Comparison of ENCODE assay signal across 1 cellular context in genomic region chr13:98954313-98954712, GRCh38.
TF ChIP-seq lines count a peak whose summit lies in the region.

No MANE protein-coding gene starts in this region.

TF ChIP-seq in H1, 55 proteins besides CTCF, POLR2A, EP300 and RAD21:
- TF ChIP-seq TBP (IDR thresholded peaks at IDR 0.05; ENCODE audit: low read depth, low read length), result 0 out of 2 replicates have a peak, but pooled peaks have one; percentile 16
- no peak for TF ChIP-seq SRF (IDR thresholded peaks at IDR 0.05; ENCODE audit: low read depth, low read length)
- TF ChIP-seq CREB1 (IDR thresholded peaks at IDR 0.05), result no peak
- no peak for TF ChIP-seq SIN3A (conservative IDR thresholded peaks at IDR 0.05 in 1 of 2, IDR thresholded peaks at IDR 0.05 in 1 of 2; ENCODE audit: low read depth in 1 of 2, low read length in 2 of 2)
- no peak for TF ChIP-seq MAFK (IDR thresholded peaks at IDR 0.05; ENCODE audit: low read depth, low read length)
- no peak for TF ChIP-seq POLR2AphosphoS5 (IDR thresholded peaks at IDR 0.05; ENCODE audit: low read depth, low read length)
- peak in 1 of 2 experiments; percentile 65; a peak in 1 of 4 replicates for TF ChIP-seq HDAC2 (IDR thresholded peaks at IDR 0.05; ENCODE audit: borderline replicate concordance in 1 of 2, low read depth in 2 of 2, low read length in 2 of 2)
- no peak for TF ChIP-seq BACH1 (IDR thresholded peaks at IDR 0.05; ENCODE audit: low read length)
- TF ChIP-seq BCL11A (IDR thresholded peaks at IDR 0.05; ENCODE audit: low read depth in 2 of 2, low read length in 2 of 2), result no peak
- peak; percentile 58 for TF ChIP-seq NANOG (IDR thresholded peaks at IDR 0.05; ENCODE audit: insufficient read depth, low read depth, low read length, poor library complexity, severe bottlenecking)
- TF ChIP-seq SUZ12 (IDR thresholded peaks at IDR 0.05; ENCODE audit: low read length), result no peak
- no peak for TF ChIP-seq SAP30 (IDR thresholded peaks at IDR 0.05; ENCODE audit: insufficient read depth, insufficient replicate concordance, low read length)
- TF ChIP-seq SP1 (IDR thresholded peaks at IDR 0.05; ENCODE audit: low read depth, low read length), result 0 out of 2 replicates have a peak, but pooled peaks have one; percentile 35
- TF ChIP-seq TAF1 (IDR thresholded peaks at IDR 0.05; ENCODE audit: low read depth, low read length), result no peak
- no peak for TF ChIP-seq E2F6 (IDR thresholded peaks at IDR 0.05)
- peak; percentile 61 for TF ChIP-seq TEAD4 (IDR thresholded peaks at IDR 0.05; ENCODE audit: low read depth, low read length)
- TF ChIP-seq ATF3 (IDR thresholded peaks at IDR 0.05; ENCODE audit: insufficient read depth, low read depth, low read length), result no peak
- TF ChIP-seq EZH2 (IDR thresholded peaks at IDR 0.05; ENCODE audit: low read depth, low read length, severe bottlenecking), result no peak
- TF ChIP-seq YY1 (IDR thresholded peaks at IDR 0.05; ENCODE audit: low read depth, low read length), result 0 out of 2 replicates have a peak, but pooled peaks have one; percentile 14
- TF ChIP-seq CHD1 (IDR thresholded peaks at IDR 0.05; ENCODE audit: low read depth, low read length), result no peak
- no peak for TF ChIP-seq KDM4A (IDR thresholded peaks at IDR 0.05; ENCODE audit: low read depth, low read length, severe bottlenecking)
- no peak for TF ChIP-seq RFX5 (IDR thresholded peaks at IDR 0.05; ENCODE audit: borderline replicate concordance, low read depth, low read length)
- no peak for TF ChIP-seq CBX8 (IDR thresholded peaks at IDR 0.05; ENCODE audit: borderline replicate concordance, low read depth, low read length)
- no peak for TF ChIP-seq ATF2 (IDR thresholded peaks at IDR 0.05; ENCODE audit: low read length)
- TF ChIP-seq CBX5 (IDR thresholded peaks at IDR 0.05; ENCODE audit: low read depth, low read length), result no peak
- no peak for TF ChIP-seq JUND (IDR thresholded peaks at IDR 0.05; ENCODE audit: low read length)
- no peak for TF ChIP-seq USF2 (IDR thresholded peaks at IDR 0.05; ENCODE audit: low read length)
- no peak for TF ChIP-seq TAF7 (optimal IDR thresholded peaks at IDR 0.05; ENCODE audit: borderline replicate concordance, low read depth, low read length)
- TF ChIP-seq FOSL1 (IDR thresholded peaks at IDR 0.05; ENCODE audit: insufficient read depth, low read depth, low read length), result no peak
- TF ChIP-seq RNF2 (IDR thresholded peaks at IDR 0.05; ENCODE audit: borderline replicate concordance, low read depth, low read length, missing control alignments, poor library complexity, severe bottlenecking), result no peak
- TF ChIP-seq KDM5A (IDR thresholded peaks at IDR 0.05; ENCODE audit: low read length), result no peak
- 0 out of 2 replicates have a peak, but pooled peaks have one; percentile 35 for TF ChIP-seq POU5F1 (IDR thresholded peaks at IDR 0.05; ENCODE audit: low read depth, low read length)
- TF ChIP-seq SP4 (IDR thresholded peaks at IDR 0.05; ENCODE audit: low read length), result no peak
- no peak for TF ChIP-seq CTBP2 (IDR thresholded peaks at IDR 0.05; ENCODE audit: borderline replicate concordance, insufficient read depth, insufficient read length, low read length)
- no peak for TF ChIP-seq ASH2L (IDR thresholded peaks at IDR 0.05; ENCODE audit: low read length)
- TF ChIP-seq KDM1A (IDR thresholded peaks at IDR 0.05; ENCODE audit: borderline replicate concordance, low read length), result no peak
- no peak for TF ChIP-seq TCF12 (IDR thresholded peaks at IDR 0.05; ENCODE audit: low read depth, low read length)
- TF ChIP-seq PHF8 (conservative IDR thresholded peaks at IDR 0.05; ENCODE audit: low read depth, low read length), result no peak
- TF ChIP-seq SIX5 (IDR thresholded peaks at IDR 0.05; ENCODE audit: low read depth, low read length), result no peak
- TF ChIP-seq CHD7 (IDR thresholded peaks at IDR 0.05; ENCODE audit: insufficient replicate concordance, low read length), result no peak
- TF ChIP-seq BRCA1 (IDR thresholded peaks at IDR 0.05; ENCODE audit: low read depth, low read length), result no peak
- TF ChIP-seq HDAC6 (IDR thresholded peaks at IDR 0.05; ENCODE audit: low read depth, low read length), result no peak
- TF ChIP-seq SIRT6 (IDR thresholded peaks at IDR 0.05; ENCODE audit: low read length), result no peak
- no peak for TF ChIP-seq RBBP5 (IDR thresholded peaks at IDR 0.05; ENCODE audit: borderline replicate concordance, low read depth, low read length)
- TF ChIP-seq GABPA (IDR thresholded peaks at IDR 0.05; ENCODE audit: borderline replicate concordance, insufficient read depth, low read length), result no peak
- no peak for TF ChIP-seq ZNF274 (IDR thresholded peaks at IDR 0.05; ENCODE audit: borderline replicate concordance, extremely low read depth, low read length)
- no peak for TF ChIP-seq RXRA (IDR thresholded peaks at IDR 0.05; ENCODE audit: insufficient read depth, low read depth, low read length)
- TF ChIP-seq SP2 (IDR thresholded peaks at IDR 0.05; ENCODE audit: low read length), result no peak
